Comparison of ENCODE assay signal across 8 cellular contexts in genomic region chr14:59055439-59056045, GRCh38.
DNase-seq lines count a peak whose midpoint lies in the region; ATAC-seq, FAIRE-seq and TF ChIP-seq lines count a peak whose summit lies in the region.

No MANE protein-coding gene starts in this region.

- FAIRE-seq in D721Med (lab: Jason Lieb, UNC): peak; percentile 35

- no peaks in the 10 kb centered on the region for H3K79me2 ChIP-seq in OCI-LY1 (ENCODE audit: insufficient read depth, low read length)

- no peak overlapping the region for H3K4me2 ChIP-seq in OCI-LY1 (ENCODE audit: low read length)

- H3K27me3 ChIP-seq in OCI-LY1 (ENCODE audit: insufficient read depth, low read length) (no peaks in the 10 kb centered on the region), kidney epithelial cell (ENCODE audit: control insufficient read depth, insufficient read depth, low read length) (no peaks in the 10 kb centered on the region), thoracic aorta (replicated peaks; ENCODE audit: insufficient read depth) (no peaks in the 10 kb centered on the region)

- ATAC-seq in thoracic aorta (ENCODE audit: insufficient number of reproducible peaks, low FRiP score, low read depth): peak; percentile 69
- ATAC-seq in GM21390 (IDR thresholded peaks at IDR 0.05; ENCODE audit: unreplicated experiment): no peak

- H2AFZ ChIP-seq in OCI-LY1 (ENCODE audit: low read length): no peak overlapping the region

- H3K9ac ChIP-seq in OCI-LY1 (ENCODE audit: low read length): no peak overlapping the region

- TF ChIP-seq CTCF in D721Med (IDR thresholded peaks at IDR 0.05; ENCODE audit: insufficient read depth, missing control alignments): peak; percentile 71
- peak; percentile 56 for TF ChIP-seq CTCF in OCI-LY1 (IDR thresholded peaks at IDR 0.05; ENCODE audit: low read length)
- TF ChIP-seq CTCF in kidney epithelial cell (IDR thresholded peaks at IDR 0.05; ENCODE audit: insufficient read depth, low read length, poor library complexity, severe bottlenecking): peak; percentile 79
- TF ChIP-seq CTCF in thoracic aorta (IDR thresholded peaks at IDR 0.05): peak; percentile 55

- H4K20me1 ChIP-seq in OCI-LY1 (ENCODE audit: insufficient read depth, low read length): no peaks in the 10 kb centered on the region

- H3K27ac ChIP-seq in OCI-LY1 (ENCODE audit: low read depth, low read length, poor library complexity, severe bottlenecking) (no peak overlapping the region), thoracic aorta (no peak overlapping the region)

- in situ Hi-C loops in T47D (cut with HindIII; ENCODE audit: low pct_unique_long_range_greater_than_20kb, low sequenced_read_pairs): no loop called here

- no peaks in the 10 kb centered on the region for H3K9me2 ChIP-seq in OCI-LY1 (ENCODE audit: low read depth, low read length)

- no peaks in the 10 kb centered on the region for H3F3A ChIP-seq in OCI-LY1 (ENCODE audit: insufficient read depth, low read length)

- H3K36me3 ChIP-seq in OCI-LY1 (ENCODE audit: insufficient read depth, low read length): no peaks in the 10 kb centered on the region
- H3K36me3 ChIP-seq in kidney epithelial cell (ENCODE audit: control insufficient read depth, insufficient read depth, low read length): no peaks in the 10 kb centered on the region
- no peaks in the 10 kb centered on the region for H3K36me3 ChIP-seq in thoracic aorta

- H3K4me1 ChIP-seq in OCI-LY1 (ENCODE audit: insufficient read depth, low read length, severe bottlenecking) (no peaks in the 10 kb centered on the region), thoracic aorta (ENCODE audit: control insufficient read depth in 1 of 2, low read depth in 2 of 2) (no peaks in the 10 kb centered on the region)

- DNase-seq in D721Med (ENCODE audit: insufficient read length, low spot score): no peak
- peak; percentile 40 for DNase-seq in GM19238 (ENCODE audit: insufficient read length, low spot score)
- DNase-seq in HPDE6-E6E7 (ENCODE audit: extremely low spot score): peak; percentile 66
- peak; percentile 65 to 90 for DNase-seq in T47D (ENCODE audit: low read depth in 1 of 2, low spot score in 1 of 2)
- DNase-seq in kidney epithelial cell (ENCODE audit: low read depth): no peak
- DNase-seq in thoracic aorta (ENCODE audit: low spot score): no peak

- H3K9me3 ChIP-seq in OCI-LY1 (ENCODE audit: low read length) (0 out of 2 replicates have a peak, but pooled peaks cover 3% of the 10 kb centered on the region), thoracic aorta (no peaks in the 10 kb centered on the region)

- H3K4me3 ChIP-seq in OCI-LY1 (ENCODE audit: low read depth, low read length, poor library complexity, severe bottlenecking) (no peak overlapping the region), kidney epithelial cell (ENCODE audit: low read depth, low read length) (no peak overlapping the region), thoracic aorta (no peak overlapping the region)

Comparison
In these comparisons a context has a peak if more than half of its experiments do, and no peak if none do; other contexts are left out.
1. DNase-seq: peak in GM19238 (single experiment), HPDE6-E6E7 (single experiment) and T47D (2 of 2); none in D721Med (single experiment), kidney epithelial cell (single experiment) and thoracic aorta (single experiment).
2. Peak in every context shown above with its lines, with median percentiles within 50 percentile points of each other: CTCF ChIP-seq.